Comparison of ENCODE assay signal across 13 cellular contexts in the genomic region with DNA sequence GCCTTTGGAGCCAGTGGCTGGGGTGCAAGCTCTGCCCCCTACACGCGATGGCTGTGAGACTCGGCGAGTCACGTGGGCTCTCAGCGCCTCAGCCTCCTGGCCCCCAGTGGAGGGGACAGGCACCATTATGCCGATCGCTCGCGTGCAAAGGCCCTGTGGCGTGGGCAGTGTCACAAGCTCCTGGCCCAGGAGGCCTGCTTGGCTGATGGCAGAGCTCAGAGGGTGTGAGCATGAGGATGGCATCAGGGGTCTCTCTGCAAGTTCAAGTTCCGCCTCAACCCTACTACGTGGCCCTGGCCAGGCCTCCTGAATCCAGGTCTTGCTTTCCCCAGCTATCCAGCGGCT.
A peak's percentile ranks its signal among the peaks of the same experiment; 100 is the strongest.
DNase-seq lines count a peak whose midpoint lies in the region; ATAC-seq, FAIRE-seq and TF ChIP-seq lines count a peak whose summit lies in the region.
"Had no signal": no experiment of that assay in that cellular context is flagged by ENCODE, and none has a peak within 500 bp of the region (broad histone marks: within the 10 kb centered on the region; RNA-seq: fewer than 3 reads in every experiment).

No MANE protein-coding gene starts in this region.

- no peak for TF ChIP-seq CTCF in right lobe of liver (IDR thresholded peaks at IDR 0.05)
- no peak for TF ChIP-seq CTCF in HepG2 (CRISPR knock-in tag; IDR thresholded peaks at IDR 0.05)
- no peak for TF ChIP-seq CTCF in nephron (IDR thresholded peaks at IDR 0.05; ENCODE audit: unreplicated experiment in 3 of 3)
- TF ChIP-seq CTCF in vagina (IDR thresholded peaks at IDR 0.05): no peak

- ATAC-seq in right lobe of liver (no peak), HepG2 (no peak), aorta (ENCODE audit: low FRiP score) (no peak)

- no peak overlapping the region for H3K4me3 Mint-ChIP-seq in nephron

- CTCF ChIA-PET in HepG2 (lab: Yijun Ruan, JAX; ENCODE audit: low intra/inter-chr PET ratio, low total read pairs): no interaction called here

- peaks cover 35% of the 10 kb centered on the region for H3K4me1 Mint-ChIP-seq in nephron

- H3K4me1 ChIP-seq in right lobe of liver (no peaks in the 10 kb centered on the region), HepG2 (ENCODE audit: insufficient read depth, low read length) (peaks cover 25% of the 10 kb centered on the region), aorta (ENCODE audit: control insufficient read depth in 1 of 2, insufficient read depth in 2 of 2, low read length in 2 of 2) (no peaks in the 10 kb centered on the region), vagina (peaks cover 12% of the 10 kb centered on the region)
- H3K4me1 ChIP-seq: ascending aorta had no signal

- H3K79me2 ChIP-seq in HepG2 (ENCODE audit: insufficient read depth, low read length): no peaks in the 10 kb centered on the region

- in situ Hi-C loops in HepG2 (cut with HindIII; ENCODE audit: extremely low pct_ligation_motif_present, low pct_unique_long_range_greater_than_20kb): no loop called here

- 88% methylated on average over 5 of the region's 14 CpGs for WGBS in right lobe of liver (ENCODE audit: insufficient coverage, low coverage, low lambda C conversion rate, missing lambda C conversion rate)
- 68% methylated on average over 14 of the region's 14 CpGs for WGBS in HepG2 (ENCODE audit: low lambda C conversion rate)
- 97 to 98% methylated on average over 14 of the region's 14 CpGs for WGBS in aorta, 2 donors

- FAIRE-seq in HepG2 (lab: Jason Lieb, UNC): no peak
- FAIRE-seq: pancreas had no signal

- H3K36me3 ChIP-seq in right lobe of liver (no peaks in the 10 kb centered on the region), HepG2 (replicated peaks in 1 of 2; ENCODE audit: control insufficient read depth in 1 of 2, insufficient read depth in 2 of 2, low read length in 2 of 2) (no peaks in the 10 kb centered on the region), aorta (ENCODE audit: control insufficient read depth in 1 of 2, insufficient read depth in 2 of 2, low read length in 1 of 2) (no peaks in the 10 kb centered on the region), vagina (no peaks in the 10 kb centered on the region)
- H3K36me3 ChIP-seq: ascending aorta, pancreas had no signal

- BruUV-seq in HepG2 (replicated peaks; lab: Mats Ljungman, UMichigan): no TSS peak

- 0 out of 2 replicates have a peak, but pooled peaks cover 2% of the 10 kb centered on the region for H4K20me1 ChIP-seq in HepG2 (ENCODE audit: insufficient read depth, low read length)

- no peaks in the 10 kb centered on the region for H3K27me3 ChIP-seq in right lobe of liver
- peaks cover 22 to 57% of the 10 kb centered on the region in 2 experiments for H3K27me3 ChIP-seq in HepG2 (ENCODE audit: control insufficient read depth in 1 of 2, insufficient read depth in 2 of 2, low read length in 2 of 2)
- no peaks in the 10 kb centered on the region for H3K27me3 ChIP-seq in aorta (ENCODE audit: control insufficient read depth in 1 of 2, insufficient read depth in 2 of 2, low read length in 1 of 2)
- H3K27me3 ChIP-seq in vagina: no peaks in the 10 kb centered on the region
- H3K27me3 ChIP-seq: ascending aorta, pancreas had no signal

- no peaks in the 10 kb centered on the region for H3K27me3 Mint-ChIP-seq in nephron (ENCODE audit: low read depth)

- no peak overlapping the region for H2AFZ ChIP-seq in HepG2 (ENCODE audit: low read length)

- no peaks in the 10 kb centered on the region for H3K9me3 ChIP-seq in right lobe of liver
- H3K9me3 ChIP-seq in HepG2 (ENCODE audit: low read length): no peaks in the 10 kb centered on the region
- no peaks in the 10 kb centered on the region for H3K9me3 ChIP-seq in aorta (ENCODE audit: control insufficient read depth, low read length)
- H3K9me3 ChIP-seq in vagina: no peaks in the 10 kb centered on the region
- H3K9me3 ChIP-seq: ascending aorta, pancreas had no signal

- POLR2A ChIA-PET in HepG2 (lab: Yijun Ruan, JAX): no interaction called here

- no peak for TF ChIP-seq POLR2A in right lobe of liver (IDR thresholded peaks at IDR 0.05)
- no peak for TF ChIP-seq POLR2A in HepG2 (IDR thresholded peaks at IDR 0.05; ENCODE audit: insufficient read depth in 1 of 2, low read depth in 2 of 2, low read length in 2 of 2)
- TF ChIP-seq POLR2A in vagina (IDR thresholded peaks at IDR 0.05): no peak

- H3K4me3 ChIP-seq in right lobe of liver: no peak overlapping the region
- H3K4me3 ChIP-seq in HepG2 (replicated peaks in 1 of 3; ENCODE audit: insufficient read depth in 1 of 3, low read depth in 2 of 3, low read length in 3 of 3): no peak overlapping the region
- no peak overlapping the region for H3K4me3 ChIP-seq in aorta (ENCODE audit: low read length in 2 of 2)
- H3K4me3 ChIP-seq in vagina: no peak overlapping the region

- TF ChIP-seq EP300 in HepG2 (IDR thresholded peaks at IDR 0.05; ENCODE audit: low read depth in 2 of 2, low read length in 2 of 2) (no peak), HepG2 (CRISPR knock-in tag; IDR thresholded peaks at IDR 0.05; ENCODE audit: borderline replicate concordance) (no peak)

- H3K36me3 Mint-ChIP-seq in nephron (ENCODE audit: low read depth): peaks cover 3% of the 10 kb centered on the region

- intact Hi-C loops in right lobe of liver (cut with DNase I): no loop called here
- intact Hi-C loops in HepG2 (cut with micrococcal nuclease; ENCODE audit: unreplicated experiment): no loop called here
- intact Hi-C loops in aorta (cut with DNase I): loop anchor here in 1 of 2 donors (5.0 kb wide), 1 partner anchor 37 kb away; no protein-coding TSS in a partner anchor
- intact Hi-C loops in vagina (cut with DNase I): no loop called here

- H3K9ac ChIP-seq in HepG2 (ENCODE audit: insufficient read depth, low read depth, low read length): no peak overlapping the region

- DNase-seq in right lobe of liver (peak in 2 of 3 donors; percentile 5 to 39), HepG2 (ENCODE audit: low spot score) (no peak), aorta (peak; percentile 21 to 69), vagina (ENCODE audit: extremely low spot score in 2 of 2) (no peak), NOMO-1 (lab: John Stamatoyannopoulos, UW; ENCODE audit: unreplicated experiment in 2 of 2) (no peak), DMS153 (lab: John Stamatoyannopoulos, UW) (no peak)
- peak; percentile 1 for DNase-seq in effector CD4-positive, alpha-beta T cell
- DNase-seq: AML-193, dermis blood vessel endothelial cell, SIG-M5 had no signal

- no peak overlapping the region for H3K4me2 ChIP-seq in HepG2 (ENCODE audit: low read depth, low read length)

- H3K27ac Mint-ChIP-seq in nephron: peak overlapping the region in 2 of 3 experiments; percentile 28 to 32

- no peak for TF ChIP-seq RAD21 in HepG2 (CRISPR knock-in tag; IDR thresholded peaks at IDR 0.05)

- H3K27ac ChIP-seq in right lobe of liver (no peak overlapping the region), HepG2 (ENCODE audit: extremely low read length, insufficient read depth, low read length) (no peak overlapping the region), aorta (ENCODE audit: low read depth in 1 of 2, low read length in 2 of 2) (no peak overlapping the region), vagina (no peak overlapping the region)
- H3K27ac ChIP-seq: ascending aorta, pancreas had no signal

- H3K9me3 Mint-ChIP-seq in nephron: peaks cover 13% of the 10 kb centered on the region

TF ChIP-seq in HepG2, 621 proteins besides CTCF, POLR2A, EP300 and RAD21 (continues in another document):
- TF ChIP-seq ZFP90 (CRISPR knock-in tag; IDR thresholded peaks at IDR 0.05; ENCODE audit: borderline replicate concordance) (no peak), ZNF546 (CRISPR knock-in tag; conservative IDR thresholded peaks at IDR 0.05) (no peak), TARDBP (CRISPR knock-in tag; IDR thresholded peaks at IDR 0.05) (no peak), ZNF766 (CRISPR knock-in tag; IDR thresholded peaks at IDR 0.05; ENCODE audit: borderline replicate concordance) (no peak), ZFP36L2 (CRISPR knock-in tag; IDR thresholded peaks at IDR 0.05) (no peak), ZNF570 (CRISPR knock-in tag; IDR thresholded peaks at IDR 0.05; ENCODE audit: borderline replicate concordance) (no peak), ZSCAN12 (CRISPR knock-in tag; IDR thresholded peaks at IDR 0.05) (no peak)
- TF ChIP-seq, protein P1, sequence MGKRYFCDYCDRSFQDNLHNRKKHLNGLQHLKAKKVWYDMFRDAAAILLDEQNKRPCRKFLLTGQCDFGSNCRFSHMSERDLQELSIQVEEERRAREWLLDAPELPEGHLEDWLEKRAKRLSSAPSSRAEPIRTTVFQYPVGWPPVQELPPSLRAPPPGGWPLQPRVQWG (CRISPR knock-in tag; IDR thresholded peaks at IDR 0.05; ENCODE audit: borderline replicate concordance, low read depth): no peak
- TF ChIP-seq, protein P2, sequence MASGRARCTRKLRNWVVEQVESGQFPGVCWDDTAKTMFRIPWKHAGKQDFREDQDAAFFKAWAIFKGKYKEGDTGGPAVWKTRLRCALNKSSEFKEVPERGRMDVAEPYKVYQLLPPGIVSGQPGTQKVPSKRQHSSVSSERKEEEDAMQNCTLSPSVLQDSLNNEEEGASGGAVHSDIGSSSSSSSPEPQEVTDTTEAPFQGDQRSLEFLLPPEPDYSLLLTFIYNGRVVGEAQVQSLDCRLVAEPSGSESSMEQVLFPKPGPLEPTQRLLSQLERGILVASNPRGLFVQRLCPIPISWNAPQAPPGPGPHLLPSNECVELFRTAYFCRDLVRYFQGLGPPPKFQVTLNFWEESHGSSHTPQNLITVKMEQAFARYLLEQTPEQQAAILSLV (CRISPR knock-in tag; IDR thresholded peaks at IDR 0.05; ENCODE audit: borderline replicate concordance): no peak
- TF ChIP-seq, protein P3, sequence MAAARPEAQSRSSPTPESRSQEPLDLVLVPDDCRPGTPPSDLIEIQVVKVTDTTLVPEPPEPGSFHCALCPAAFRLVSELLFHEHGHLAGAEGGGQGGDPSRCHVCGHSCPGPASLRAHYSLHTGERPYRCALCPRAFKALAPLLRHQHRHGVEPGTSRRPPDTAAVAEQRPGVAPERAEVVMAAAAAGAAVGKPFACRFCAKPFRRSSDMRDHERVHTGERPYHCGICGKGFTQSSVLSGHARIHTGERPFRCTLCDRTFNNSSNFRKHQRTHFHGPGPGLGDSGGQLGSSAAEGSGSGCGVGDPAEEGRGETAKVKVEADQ (CRISPR knock-in tag; IDR thresholded peaks at IDR 0.05; ENCODE audit: borderline replicate concordance): no peak
- TF ChIP-seq, protein P4, sequence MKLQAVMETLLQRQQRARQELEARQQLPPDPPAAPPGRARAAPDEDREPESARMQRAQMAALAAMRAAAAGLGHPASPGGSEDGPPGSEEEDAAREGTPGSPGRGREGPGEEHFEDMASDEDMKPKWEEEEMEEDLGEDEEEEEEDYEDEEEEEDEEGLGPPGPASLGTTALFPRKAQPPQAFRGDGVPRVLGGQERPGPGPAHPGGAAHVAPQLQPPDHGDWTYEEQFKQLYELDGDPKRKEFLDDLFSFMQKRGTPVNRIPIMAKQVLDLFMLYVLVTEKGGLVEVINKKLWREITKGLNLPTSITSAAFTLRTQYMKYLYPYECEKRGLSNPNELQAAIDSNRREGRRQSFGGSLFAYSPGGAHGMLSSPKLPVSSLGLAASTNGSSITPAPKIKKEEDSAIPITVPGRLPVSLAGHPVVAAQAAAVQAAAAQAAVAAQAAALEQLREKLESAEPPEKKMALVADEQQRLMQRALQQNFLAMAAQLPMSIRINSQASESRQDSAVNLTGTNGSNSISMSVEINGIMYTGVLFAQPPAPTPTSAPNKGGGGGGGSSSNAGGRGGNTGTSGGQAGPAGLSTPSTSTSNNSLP (IDR thresholded peaks at IDR 0.05; ENCODE audit: low read depth, low read length): no peak

Comparison
In these comparisons a context has a peak if more than half of its experiments do, and no peak if none do; other contexts are left out.
1. DNase-seq: peak in right lobe of liver (2 of 3), effector CD4-positive, alpha-beta T cell (single experiment) and aorta (2 of 2); none in HepG2 (single experiment), vagina (0 of 2), NOMO-1 (0 of 2) and DMS153 (single experiment).